ENCODE assay signal across 14 cellular contexts in the genomic region with DNA sequence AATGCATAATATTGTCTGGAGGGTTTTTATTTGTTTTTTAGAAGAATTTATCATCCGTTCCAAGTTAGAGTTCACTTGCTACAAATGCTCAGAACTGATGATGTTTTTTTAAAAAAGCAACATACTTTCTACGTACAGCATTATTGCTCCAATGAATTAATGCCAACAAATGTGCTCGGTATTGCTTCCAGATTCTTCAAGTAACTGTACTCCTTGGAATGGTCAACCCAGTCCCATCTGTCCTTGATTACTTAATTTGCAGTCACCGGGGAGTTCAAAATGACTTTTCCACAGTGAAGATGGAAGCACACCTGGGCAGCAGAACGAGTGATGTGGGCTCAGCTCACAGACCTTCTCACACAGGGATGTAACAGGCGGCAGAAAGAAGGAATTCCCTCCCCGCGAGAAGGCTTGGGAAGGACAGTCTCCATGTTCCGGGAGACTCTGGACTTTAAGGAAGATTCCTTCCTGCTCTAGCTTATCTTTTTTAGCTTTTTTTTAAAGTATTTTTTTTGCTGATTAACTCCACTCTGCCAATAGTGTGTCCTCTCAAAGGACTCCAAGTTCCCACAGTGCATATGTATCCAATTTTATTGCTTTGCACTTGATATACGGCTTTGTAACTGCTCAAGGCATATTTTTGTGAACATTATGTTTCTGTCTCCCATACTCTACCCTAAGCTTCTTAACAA.
DNase-seq lines count a peak whose midpoint lies in the region; ATAC-seq and TF ChIP-seq lines count a peak whose summit lies in the region.
"Had no signal": no experiment of that assay in that cellular context is flagged by ENCODE, and none has a peak within 500 bp of the region (broad histone marks: within the 10 kb centered on the region; RNA-seq: fewer than 3 reads in every experiment).

No MANE protein-coding gene starts in this region.

- H3K36me3 ChIP-seq in left ventricle myocardium inferior (no peaks in the 10 kb centered on the region), mesenchymal stem cell (ENCODE audit: control insufficient read depth in 1 of 2, insufficient read depth in 2 of 2, low read depth in 1 of 2, low read length in 2 of 2) (peaks cover 0 to 6% of the 10 kb centered on the region in 2 experiments), uterus (no peaks in the 10 kb centered on the region)

- peak overlapping the region in 1 of 2 experiments; percentile 15 for H3K4ac ChIP-seq in mesenchymal stem cell (ENCODE audit: low read depth in 1 of 2, low read length in 2 of 2)

- no peak for TF ChIP-seq POLR2A in uterus (IDR thresholded peaks at IDR 0.05)

- no peak overlapping the region for H2BK5ac ChIP-seq in mesenchymal stem cell (ENCODE audit: low read depth, low read length, poor library complexity, severe bottlenecking)

- H2AFZ ChIP-seq in mesenchymal stem cell (ENCODE audit: low read depth, low read length): no peak overlapping the region
- H2AFZ ChIP-seq: PC-9 had no signal

- H3K4me3 Mint-ChIP-seq in brain: peak overlapping the region in 1 of 5 experiments; percentile 57
- H3K4me3 Mint-ChIP-seq: activated CD8-positive, alpha-beta T cell treated with anti-CD3 and anti-CD28 coated beads for 36 hours; T-helper 2 cell treated with Interferon-gamma antibody and Interleukin-4, amounts not matched to agents 5 μg/mL and 100 μg/mL, for 36 hours had no signal

- H3K9me3 ChIP-seq in left ventricle myocardium inferior (replicated peaks) (no peaks in the 10 kb centered on the region), mesenchymal stem cell (ENCODE audit: control insufficient read depth, low read length) (no peaks in the 10 kb centered on the region), uterus (no peaks in the 10 kb centered on the region)

- peak overlapping the region in 1 of 2 experiments; percentile 60 for H3K18ac ChIP-seq in mesenchymal stem cell (ENCODE audit: low read depth in 1 of 2, low read length in 2 of 2)

- H3K4me1 Mint-ChIP-seq in brain: peaks cover 32% of the 10 kb centered on the region

- peaks cover 45% of the 10 kb centered on the region for H3K4me1 ChIP-seq in left ventricle myocardium inferior
- peaks cover 12% of the 10 kb centered on the region for H3K4me1 ChIP-seq in mesenchymal stem cell (ENCODE audit: control insufficient read depth, insufficient read depth, low read depth, low read length)
- no peaks in the 10 kb centered on the region for H3K4me1 ChIP-seq in uterus

- H2BK12ac ChIP-seq in mesenchymal stem cell (ENCODE audit: low read length in 2 of 2): peak overlapping the region in 1 of 2 experiments; percentile 90

- peak overlapping the region; percentile 62 for H2AK5ac ChIP-seq in mesenchymal stem cell (ENCODE audit: low read length, severe bottlenecking)

- no peak overlapping the region for H2BK15ac ChIP-seq in mesenchymal stem cell (ENCODE audit: low read depth, poor library complexity, severe bottlenecking)

- H3K27ac ChIP-seq in left ventricle myocardium inferior (replicated peaks) (peak overlapping the region; percentile 64), mesenchymal stem cell (ENCODE audit: low read length, poor library complexity, severe bottlenecking) (peak overlapping the region; percentile 62), uterus (peak overlapping the region; percentile 80 to 92)
- H3K27ac ChIP-seq: PC-9 had no signal

- peak overlapping the region; percentile 42 for H2BK120ac ChIP-seq in mesenchymal stem cell (ENCODE audit: low read depth, low read length)

- ATAC-seq in Right ventricle myocardium superior (ENCODE audit: poor library complexity) (no peak), GM18502 (IDR thresholded peaks at IDR 0.05; ENCODE audit: poor library complexity, unreplicated experiment) (no peak)
- ATAC-seq: activated CD8-positive, alpha-beta T cell treated with anti-CD3 and anti-CD28 coated beads for 36 hours had no signal

- peaks cover 0 to 16% (median 0%) of the 10 kb centered on the region in 5 experiments for H3K9me3 Mint-ChIP-seq in brain
- H3K9me3 Mint-ChIP-seq: activated CD8-positive, alpha-beta T cell treated with anti-CD3 and anti-CD28 coated beads for 36 hours; T-helper 2 cell treated with Interferon-gamma antibody and Interleukin-4, amounts not matched to agents 5 μg/mL and 100 μg/mL, for 36 hours had no signal

- intact Hi-C loops in left ventricle myocardium inferior (cut with micrococcal nuclease): loop anchor here (10.0 kb wide), 1 partner anchor 66 kb away; no protein-coding TSS in a partner anchor
- intact Hi-C loops in Right ventricle myocardium superior (cut with DNase I): no loop called here
- intact Hi-C loops in uterus (cut with DNase I; ENCODE audit: low total_unique reads): no loop called here

- TF ChIP-seq CTCF in left ventricle myocardium inferior (IDR thresholded peaks at IDR 0.05; ENCODE audit: borderline replicate concordance) (no peak), brain (conservative IDR thresholded peaks at IDR 0.05) (no peak), uterus (IDR thresholded peaks at IDR 0.05) (no peak)

- H3K23ac ChIP-seq in mesenchymal stem cell (ENCODE audit: low read length in 2 of 2): no peak overlapping the region

- peaks cover 36% of the 10 kb centered on the region for H3K79me1 ChIP-seq in mesenchymal stem cell (replicated peaks; ENCODE audit: low read length, poor library complexity, severe bottlenecking)

- peak overlapping the region; percentile 57 for H4K8ac ChIP-seq in mesenchymal stem cell (ENCODE audit: low read length)

- H3K4me3 ChIP-seq in left ventricle myocardium inferior (peak overlapping the region; percentile 26), mesenchymal stem cell (ENCODE audit: insufficient read depth in 1 of 2, low read depth in 1 of 2, low read length in 2 of 2) (peak overlapping the region in 1 of 2 experiments; percentile 57), uterus (no peak overlapping the region)
- H3K4me3 ChIP-seq: PC-9 had no signal

- H3K27me3 ChIP-seq in left ventricle myocardium inferior (ENCODE audit: low read depth) (no peaks in the 10 kb centered on the region), mesenchymal stem cell (ENCODE audit: control insufficient read depth in 1 of 2, insufficient read depth in 1 of 2, low read length in 2 of 2) (no peaks in the 10 kb centered on the region), uterus (no peaks in the 10 kb centered on the region)

- DNase-seq in left ventricle myocardium inferior (no peak), Right ventricle myocardium superior (no peak), mesenchymal stem cell (no peak), uterus (no peak), anterior cingulate cortex (lab: John Stamatoyannopoulos, UW) (no peak)
- no peak for DNase-seq in activated T-cell treated with anti-CD3 and anti-CD28 coated beads, Interleukin-2, amount 50 U/mL, for 1 hour
- DNase-seq: activated CD8-positive, alpha-beta T cell treated with anti-CD3 and anti-CD28 coated beads for 36 hours; activated naive CD4-positive, alpha-beta T cell treated with Interleukin-2 at 50 U/mL for 16 hours; DMS53; foreskin melanocyte; PC-9 had no signal

- no peaks in the 10 kb centered on the region for H3K27me3 Mint-ChIP-seq in brain

- peaks cover 68% of the 10 kb centered on the region for H3K36me3 Mint-ChIP-seq in brain

- 75% methylated on average over 10 of the region's 10 CpGs for WGBS in mesenchymal stem cell

- H3K27ac Mint-ChIP-seq in brain: peak overlapping the region in 3 of 5 experiments; percentile 28 to 81 (median 78)
- H3K27ac Mint-ChIP-seq: activated CD8-positive, alpha-beta T cell treated with anti-CD3 and anti-CD28 coated beads for 36 hours; T-helper 2 cell treated with Interferon-gamma antibody and Interleukin-4, amounts not matched to agents 5 μg/mL and 100 μg/mL, for 36 hours had no signal

- peak overlapping the region; percentile 80 for H3K9ac ChIP-seq in mesenchymal stem cell (ENCODE audit: low read length)

- no peak overlapping the region for H3K14ac ChIP-seq in mesenchymal stem cell (ENCODE audit: low read length in 2 of 2)

- H3K4me2 ChIP-seq in mesenchymal stem cell (ENCODE audit: low read length, poor library complexity, severe bottlenecking): no peak overlapping the region
- H3K4me2 ChIP-seq: PC-9 had no signal

- peak overlapping the region; percentile 62 for H4K91ac ChIP-seq in mesenchymal stem cell (ENCODE audit: low read length)
